Comparison of ENCODE assay signal across 11 cellular contexts in the genomic region with DNA sequence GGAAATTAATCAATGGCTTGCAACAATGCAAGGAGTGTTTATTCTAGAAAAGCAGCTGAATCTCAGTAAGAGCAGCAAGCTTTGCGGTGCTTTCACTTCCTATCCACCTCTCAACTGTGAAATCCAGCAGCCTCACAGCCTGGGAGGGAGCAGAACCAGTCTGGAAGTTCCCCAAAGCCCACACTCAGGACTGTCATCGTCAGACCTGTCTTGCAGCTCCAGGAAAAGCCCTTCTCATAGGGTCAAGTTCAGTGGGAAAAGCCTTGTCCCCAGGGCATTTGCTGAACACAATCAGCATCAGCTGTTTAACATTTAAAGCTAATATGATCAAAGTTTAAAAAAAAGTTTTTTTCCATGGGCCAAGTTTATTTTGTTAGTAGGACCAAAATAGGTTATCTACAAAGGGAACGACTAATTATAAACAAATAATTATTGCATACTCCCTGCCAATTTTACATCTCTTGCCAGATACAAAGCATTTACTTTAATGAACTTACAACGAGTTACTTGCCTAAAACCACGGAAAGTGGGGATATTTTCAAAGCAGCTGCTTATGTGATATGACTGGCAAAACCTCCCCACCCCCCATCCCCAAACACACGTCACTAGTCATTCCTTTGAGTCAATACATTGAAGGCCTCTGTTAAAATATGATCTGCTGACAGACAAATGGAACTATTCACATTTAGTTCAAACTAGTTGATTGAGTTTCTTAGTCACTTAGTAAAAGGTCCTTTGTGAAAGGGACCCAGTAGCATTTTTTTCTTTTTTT. TPM values are rescaled to one million over a fixed set of nuclear protein-coding genes. Genes with fewer than 3 reads are reported as not detected.
DNase-seq lines count a peak whose midpoint lies in the region; ATAC-seq, FAIRE-seq and TF ChIP-seq lines count a peak whose summit lies in the region.
"Had no signal": no experiment of that assay in that cellular context is flagged by ENCODE, and none has a peak within 500 bp of the region (broad histone marks: within the 10 kb centered on the region; RNA-seq: fewer than 3 reads in every experiment).

No MANE protein-coding gene starts in this region.

- H3K9ac ChIP-seq in HepG2 (ENCODE audit: insufficient read depth, low read depth, low read length), result no peak overlapping the region

- no peaks in the 10 kb centered on the region for H3K36me3 Mint-ChIP-seq in HFFc6 (ENCODE audit: low read depth)

- H3K4me3 Mint-ChIP-seq in HFFc6, result no peak overlapping the region

- no peaks in the 10 kb centered on the region for H3K9me3 Mint-ChIP-seq in HFFc6

- no peaks in the 10 kb centered on the region for H3K79me2 ChIP-seq in HepG2 (ENCODE audit: insufficient read depth, low read length)

- no peaks in the 10 kb centered on the region for H3K27me3 ChIP-seq in HepG2 (ENCODE audit: control insufficient read depth in 1 of 2, insufficient read depth in 2 of 2, low read length in 2 of 2)
- H3K27me3 ChIP-seq: transverse colon had no signal

- DNase-seq in M059J (ENCODE audit: low read depth), result peak; percentile 19
- peak; percentile 54 for DNase-seq in HepG2 (ENCODE audit: low spot score)
- no peak for DNase-seq in globus pallidus (ENCODE audit: low spot score)
- no peak for DNase-seq in HFFc6
- no peak for DNase-seq in NK-92 (lab: John Stamatoyannopoulos, UW; ENCODE audit: unreplicated experiment)
- DNase-seq in activated CD4-positive, CD25-positive, alpha-beta regulatory T cell treated with anti-CD3 and anti-CD28 coated beads, Interleukin-2, amount 50 U/mL, for 72 hours, result no peak
- DNase-seq: lower lobe of right lung, OCI-M1, transverse colon had no signal

- TF ChIP-seq CTCF in HepG2 (CRISPR knock-in tag; IDR thresholded peaks at IDR 0.05), result no peak
- TF ChIP-seq CTCF in HFFc6 (IDR thresholded peaks at IDR 0.05), result no peak

- no peaks in the 10 kb centered on the region for H3K9me3 ChIP-seq in HepG2 (ENCODE audit: low read length)
- H3K9me3 ChIP-seq: lower lobe of right lung, transverse colon had no signal

- peak overlapping the region; percentile 0 for H3K27ac ChIP-seq in HepG2 (ENCODE audit: extremely low read length, insufficient read depth, low read length)
- H3K27ac ChIP-seq: lower lobe of right lung, transverse colon had no signal

- intact Hi-C loops in HepG2 (cut with micrococcal nuclease; ENCODE audit: unreplicated experiment), result no loop called here

- H3K36me3 ChIP-seq in HepG2 (replicated peaks in 1 of 2; ENCODE audit: control insufficient read depth in 1 of 2, insufficient read depth in 2 of 2, low read length in 2 of 2), result no peaks in the 10 kb centered on the region
- H3K36me3 ChIP-seq: lower lobe of right lung, transverse colon had no signal

- POLR2A ChIA-PET in HepG2 (lab: Yijun Ruan, JAX), result no interaction called here

- ATAC-seq in GM18870 (IDR thresholded peaks at IDR 0.05; ENCODE audit: unreplicated experiment), result peak; percentile 63
- ATAC-seq in HG02588 (IDR thresholded peaks at IDR 0.05; ENCODE audit: unreplicated experiment), result peak; percentile 85
- no peak; the same call in 2 of the 3 replicates for ATAC-seq in HepG2

- TF ChIP-seq EP300 in HepG2 (IDR thresholded peaks at IDR 0.05; ENCODE audit: low read depth in 2 of 2, low read length in 2 of 2), result no peak
- TF ChIP-seq EP300 in HepG2 (CRISPR knock-in tag; IDR thresholded peaks at IDR 0.05; ENCODE audit: borderline replicate concordance), result no peak

- peaks cover 6% of the 10 kb centered on the region for H3K27me3 Mint-ChIP-seq in HFFc6 (ENCODE audit: insufficient read depth)

- peaks cover 7% of the 10 kb centered on the region for H3K4me1 Mint-ChIP-seq in HFFc6 (ENCODE audit: low read depth)

- no peak for FAIRE-seq in HepG2 (lab: Jason Lieb, UNC)

- no peaks in the 10 kb centered on the region for H4K20me1 ChIP-seq in HepG2 (ENCODE audit: insufficient read depth, low read length)

- in situ Hi-C loops in HepG2 (cut with HindIII; ENCODE audit: extremely low pct_ligation_motif_present, low pct_unique_long_range_greater_than_20kb), result no loop called here

- H3K4me1 ChIP-seq in HepG2 (ENCODE audit: insufficient read depth, low read length), result peaks cover 40% of the 10 kb centered on the region
- H3K4me1 ChIP-seq: lower lobe of right lung, transverse colon had no signal

- H2AFZ ChIP-seq in HepG2 (ENCODE audit: low read length), result no peak overlapping the region

- 17% methylated on average over 5 of the region's 6 CpGs for WGBS in HepG2 (ENCODE audit: low lambda C conversion rate)

- CTCF ChIA-PET in HepG2 (lab: Yijun Ruan, JAX; ENCODE audit: low intra/inter-chr PET ratio, low total read pairs), result no interaction called here

- peak overlapping the region in 1 of 3 experiments; percentile 17; a peak in 1 of 6 replicates for H3K4me3 ChIP-seq in HepG2 (replicated peaks in 1 of 3; ENCODE audit: insufficient read depth in 1 of 3, low read depth in 2 of 3, low read length in 3 of 3)
- H3K4me3 ChIP-seq: lower lobe of right lung, transverse colon had no signal

- BruUV-seq in HepG2 (replicated peaks; lab: Mats Ljungman, UMichigan), result no TSS peak

- H3K4me2 ChIP-seq in HepG2 (ENCODE audit: low read depth, low read length), result peak overlapping the region; percentile 41

- no peak for TF ChIP-seq RAD21 in HepG2 (CRISPR knock-in tag; IDR thresholded peaks at IDR 0.05)

- TF ChIP-seq POLR2A in HepG2 (IDR thresholded peaks at IDR 0.05; ENCODE audit: insufficient read depth in 1 of 2, low read depth in 2 of 2, low read length in 2 of 2), result no peak

- H3K27ac Mint-ChIP-seq in HFFc6, result no peak overlapping the region

TF ChIP-seq in HepG2, 621 proteins besides CTCF, POLR2A, EP300 and RAD21:
- peak; percentile 47 for TF ChIP-seq CREM (IDR thresholded peaks at IDR 0.05)
- TF ChIP-seq CREM (CRISPR knock-in tag; IDR thresholded peaks at IDR 0.05), result no peak
- TF ChIP-seq CREB1 (IDR thresholded peaks at IDR 0.05), result peak; percentile 15; the same call in 1 of the 2 replicates
- peak; percentile 49; the same call in 1 of the 2 replicates for TF ChIP-seq CREB1 (CRISPR knock-in tag; IDR thresholded peaks at IDR 0.05)
- TF ChIP-seq NCOA2 (CRISPR knock-in tag; IDR thresholded peaks at IDR 0.05), result no peak

RNA-seq across cellular contexts. Expression of gene PARD6G, which starts 36.8 kb away (rescaled TPM):
- 0.57 and 1.3 TPM in 2 replicates for total RNA-seq in M059J (2014; rRNA removed; shearing (Covaris generic))
- 7.2 and 7.4 TPM in 2 replicates for total RNA-seq in HepG2 (2016; rRNA removed; fragmentation: Illumina TruSeq; extraction: Trizol)
- 7.6 and 9.4 TPM in 2 replicates for total RNA-seq in HepG2 (2016; cell fraction: cytosol; rRNA removed; fragmentation: Illumina TruSeq; extraction: Trizol; ENCODE audit: low read depth)
- total RNA-seq in HepG2 (2016; cell fraction: insoluble cytoplasmic fraction; rRNA removed; fragmentation: Illumina TruSeq; extraction: Trizol), result 6.5 and 6.7 TPM in 2 replicates
- 12.2 and 12.6 TPM in 2 replicates for total RNA-seq in HepG2 (2016; cell fraction: membrane; rRNA removed; fragmentation: Illumina TruSeq; extraction: Trizol)
- 4.7 and 4.8 TPM in 2 replicates for total RNA-seq in HepG2 (2016; cell fraction: nucleus; rRNA removed; fragmentation: Illumina TruSeq; extraction: Trizol)
- polyA plus RNA-seq in HepG2 (2011; rRNA removed), result 3.6 and 3.9 TPM in 2 replicates
- 4.0 and 4.3 TPM in 2 replicates for polyA plus RNA-seq in HepG2 (2011; cell fraction: cytosol; rRNA removed)
- polyA plus RNA-seq in HepG2 (2011; cell fraction: nucleus; rRNA removed), result 2.9 and 3.2 TPM in 2 replicates
- 5.1 and 5.3 TPM in 2 replicates for polyA plus RNA-seq in HepG2 (2012)
- 11.7 and 12.8 TPM in 2 replicates for polyA plus RNA-seq in HepG2 (2016; cell fraction: cytosol; fragmentation: Illumina TruSeq; extraction: Trizol; ENCODE audit: low read depth)
- polyA plus RNA-seq in HepG2 (2016; cell fraction: insoluble cytoplasmic fraction; fragmentation: Illumina TruSeq; extraction: Trizol; ENCODE audit: low read depth), result 9.0 and 9.7 TPM in 2 replicates
- polyA plus RNA-seq in HepG2 (2016; cell fraction: membrane; fragmentation: Illumina TruSeq; extraction: Trizol; ENCODE audit: low read depth), result 9.7 and 12.1 TPM in 2 replicates
- 6.8 and 7.3 TPM in 2 replicates for polyA plus RNA-seq in HepG2 (2016; cell fraction: nucleus; fragmentation: Illumina TruSeq; extraction: Trizol; ENCODE audit: insufficient read depth, low read depth)
- polyA minus RNA-seq in HepG2 (2011; rRNA and poly(A)+ RNA removed; ENCODE audit: low replicate concordance), result 2.0 and 6.8 TPM in 2 replicates
- 5.4 and 5.7 TPM in 2 replicates for polyA minus RNA-seq in HepG2 (2011; cell fraction: cytosol; rRNA and poly(A)+ RNA removed)
- polyA minus RNA-seq in HepG2 (2011; cell fraction: nucleus; rRNA and poly(A)+ RNA removed), result 2.9 and 3.0 TPM in 2 replicates
- total RNA-seq in HFFc6 (2021; fragmentation: NEBNext Ultra II Directional; extraction: Animal tissue kit (Norgen Biotek cat#: 25700)), result under 1 TPM; 0.34 to 0.66 (median 0.50) TPM

Comparison
In these comparisons a context has a peak if more than half of its experiments do, and no peak if none do; other contexts are left out.
1. DNase-seq: peak in M059J (single experiment) and HepG2 (single experiment); none in globus pallidus (single experiment), HFFc6 (single experiment), NK-92 (single experiment) and activated CD4-positive, CD25-positive, alpha-beta regulatory T cell treated with anti-CD3 and anti-CD28 coated beads, Interleukin-2, amount 50 U/mL, for 72 hours (single experiment).